Comparison of ENCODE assay signal across 18 cellular contexts in genomic region chr5:1723476-1723875, GRCh38.
"Had no signal": no experiment of that assay in that cellular context is flagged by ENCODE, and none has a peak within 500 bp of the region (broad histone marks: within the 10 kb centered on the region; RNA-seq: fewer than 3 reads in every experiment).

No MANE protein-coding gene starts in this region.

- H3K27ac Mint-ChIP-seq: activated B cell treated with CpG ODN at 0.5 μM for 24 hours; activated naive CD8-positive, alpha-beta T cell treated with anti-CD3 and anti-CD28 coated beads, Interleukin-2, amount 50 U/mL, for 24 hours; activated T-helper 2 cell treated with anti-CD3 and anti-CD28 coated beads, Interferon-gamma antibody, Interleukin-2, Interleukin-4, amounts not matched to agents 10 μg/mL and 5 μg/mL and 100 μg/mL, durations not matched to agents 14 hours and 24 hours and 36 hours; brain had no signal

- DNase-seq: activated B cell treated with CpG ODN at 0.5 μM for 24 hours; activated CD4-positive, alpha-beta T cell treated with anti-CD3 and anti-CD28 coated beads for 4 hours; activated naive CD4-positive, alpha-beta T cell treated with Interleukin-2 at 50 U/mL for 16 hours; activated naive CD8-positive, alpha-beta T cell treated with anti-CD3 and anti-CD28 coated beads, Interleukin-2, amount 50 U/mL, for 24 hours; activated T-cell treated with anti-CD3 and anti-CD28 coated beads, Interleukin-2, amount 50 U/mL, for 1 hour; anterior cingulate cortex; caudate nucleus; gastrocnemius medialis; left ventricle myocardium superior; mesenchymal stem cell; mucosa of descending colon; naive B cell; stimulated activated naive CD4-positive, alpha-beta T cell; T-helper 1 cell; T-helper 9 cell had no signal

- H3K36me3 Mint-ChIP-seq: brain had no signal

- H3K4me3 Mint-ChIP-seq: activated B cell treated with CpG ODN at 0.5 μM for 24 hours; activated naive CD8-positive, alpha-beta T cell treated with anti-CD3 and anti-CD28 coated beads, Interleukin-2, amount 50 U/mL, for 24 hours; brain; naive B cell had no signal

- H3K4me1 Mint-ChIP-seq: activated B cell treated with CpG ODN at 0.5 μM for 24 hours; activated naive CD8-positive, alpha-beta T cell treated with anti-CD3 and anti-CD28 coated beads, Interleukin-2, amount 50 U/mL, for 24 hours; brain; naive B cell had no signal

- H3K27me3 Mint-ChIP-seq: brain had no signal

- ATAC-seq: activated naive CD8-positive, alpha-beta T cell treated with anti-CD3 and anti-CD28 coated beads, Interleukin-2, amount 50 U/mL, for 24 hours; gastrocnemius medialis; heart left ventricle; left ventricle myocardium superior; mucosa of descending colon had no signal
